In the genomic region with DNA sequence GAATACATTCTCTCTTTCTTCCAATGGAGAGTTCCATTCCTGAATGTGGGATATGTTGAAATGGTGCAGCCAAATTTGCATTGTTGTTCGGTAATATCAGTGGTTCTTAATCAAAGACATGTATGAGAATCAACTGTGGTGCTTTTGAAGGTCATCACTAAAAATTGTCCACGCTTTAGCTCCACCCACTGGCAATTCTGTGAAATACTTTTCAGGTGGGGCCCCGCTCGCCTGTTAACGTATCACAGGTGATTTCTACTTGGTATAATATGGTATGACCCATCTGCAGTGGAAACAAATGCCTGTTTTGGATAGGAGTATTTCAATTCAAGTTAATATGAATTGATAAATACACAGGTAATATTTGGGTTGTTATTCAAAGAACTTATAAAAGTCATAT, we compare ENCODE assay signal across 13 cellular contexts.
DNase-seq lines count a peak whose midpoint lies in the region; ATAC-seq, FAIRE-seq and TF ChIP-seq lines count a peak whose summit lies in the region.
"Had no signal": no experiment of that assay in that cellular context is flagged by ENCODE, and none has a peak within 500 bp of the region (broad histone marks: within the 10 kb centered on the region; RNA-seq: fewer than 3 reads in every experiment).

No MANE protein-coding gene starts in this region.

- TF ChIP-seq EP300 in HepG2 (IDR thresholded peaks at IDR 0.05; ENCODE audit: low read depth in 2 of 2, low read length in 2 of 2) = no peak
- TF ChIP-seq EP300 in HepG2 (CRISPR knock-in tag; IDR thresholded peaks at IDR 0.05; ENCODE audit: borderline replicate concordance) = no peak

- BruUV-seq in HepG2 (replicated peaks; lab: Mats Ljungman, UMichigan) = no TSS peak

- TF ChIP-seq CTCF in ascending aorta (IDR thresholded peaks at IDR 0.05) (no peak), HepG2 (CRISPR knock-in tag; IDR thresholded peaks at IDR 0.05) (peak; percentile 32), vagina (IDR thresholded peaks at IDR 0.05) (no peak)

- FAIRE-seq in HepG2 (lab: Jason Lieb, UNC) = no peak
- FAIRE-seq: keratinocyte had no signal

- H3K9me3 Mint-ChIP-seq in activated T-cell treated with anti-CD3 and anti-CD28 coated beads, Interleukin-2, amount 50 U/mL, for 72 hours = peaks cover 0 to 1% of the 10 kb centered on the region in 2 donors
- H3K9me3 Mint-ChIP-seq: T-helper 2 cell treated with Interferon-gamma antibody and Interleukin-4, amounts not matched to agents 5 μg/mL and 100 μg/mL, for 36 hours had no signal

- no peaks in the 10 kb centered on the region for H3K36me3 ChIP-seq in Karpas-422 (ENCODE audit: insufficient read depth, low read length)
- no peaks in the 10 kb centered on the region for H3K36me3 ChIP-seq in ascending aorta
- no peaks in the 10 kb centered on the region for H3K36me3 ChIP-seq in HepG2 (replicated peaks in 1 of 2; ENCODE audit: control insufficient read depth in 1 of 2, insufficient read depth in 2 of 2, low read length in 2 of 2)
- no peaks in the 10 kb centered on the region for H3K36me3 ChIP-seq in vagina

- H3K4me1 Mint-ChIP-seq in activated T-cell treated with anti-CD3 and anti-CD28 coated beads, Interleukin-2, amount 50 U/mL, for 72 hours (ENCODE audit: low read depth) = no peaks in the 10 kb centered on the region

- TF ChIP-seq RAD21 in HepG2 (CRISPR knock-in tag; IDR thresholded peaks at IDR 0.05) = no peak

- no peaks in the 10 kb centered on the region for H3K27me3 ChIP-seq in Karpas-422 (ENCODE audit: low read length)
- H3K27me3 ChIP-seq in ascending aorta = no peaks in the 10 kb centered on the region
- peaks cover 0 to 4% of the 10 kb centered on the region in 2 experiments; a peak in 1 of 5 replicates for H3K27me3 ChIP-seq in HepG2 (ENCODE audit: control insufficient read depth in 1 of 2, insufficient read depth in 2 of 2, low read length in 2 of 2)
- no peaks in the 10 kb centered on the region for H3K27me3 ChIP-seq in vagina

- CTCF ChIA-PET in HepG2 (lab: Yijun Ruan, JAX; ENCODE audit: low intra/inter-chr PET ratio, low total read pairs) = no interaction called here

- H3K27ac ChIP-seq in Karpas-422 (ENCODE audit: low read length) (no peak overlapping the region), ascending aorta (peak overlapping the region; percentile 68 to 78), HepG2 (ENCODE audit: extremely low read length, insufficient read depth, low read length) (no peak overlapping the region), vagina (no peak overlapping the region)

- H3K4me1 ChIP-seq in Karpas-422 (ENCODE audit: low read length) = no peaks in the 10 kb centered on the region
- peaks cover 0 to 10% of the 10 kb centered on the region in 2 donors for H3K4me1 ChIP-seq in ascending aorta
- H3K4me1 ChIP-seq in HepG2 (ENCODE audit: insufficient read depth, low read length) = no peaks in the 10 kb centered on the region
- H3K4me1 ChIP-seq in vagina = no peaks in the 10 kb centered on the region

- H4K20me1 ChIP-seq in Karpas-422 (ENCODE audit: insufficient read depth, low read depth, low read length) (no peaks in the 10 kb centered on the region), HepG2 (ENCODE audit: insufficient read depth, low read length) (no peaks in the 10 kb centered on the region)

- 43% methylated on average over 5 of the region's 5 CpGs for WGBS in HepG2 (ENCODE audit: low lambda C conversion rate)

- no peak overlapping the region for H3K4me3 Mint-ChIP-seq in activated T-cell treated with anti-CD3 and anti-CD28 coated beads, Interleukin-2, amount 50 U/mL, for 72 hours
- H3K4me3 Mint-ChIP-seq: T-helper 2 cell treated with Interferon-gamma antibody and Interleukin-4, amounts not matched to agents 5 μg/mL and 100 μg/mL, for 36 hours had no signal

- TF ChIP-seq POLR2A in HepG2 (IDR thresholded peaks at IDR 0.05; ENCODE audit: insufficient read depth in 1 of 2, low read depth in 2 of 2, low read length in 2 of 2) (no peak), vagina (IDR thresholded peaks at IDR 0.05) (no peak)

- H3K36me3 Mint-ChIP-seq in activated T-cell treated with anti-CD3 and anti-CD28 coated beads, Interleukin-2, amount 50 U/mL, for 72 hours (ENCODE audit: insufficient read depth in 2 of 2) = no peaks in the 10 kb centered on the region

- POLR2A ChIA-PET in HepG2 (lab: Yijun Ruan, JAX) = no interaction called here

- peak; percentile 74 for DNase-seq in G401 (ENCODE audit: low spot score)
- DNase-seq in Karpas-422 = peak; percentile 68
- no peak for DNase-seq in ascending aorta (ENCODE audit: low spot score in 2 of 2)
- DNase-seq in HepG2 (ENCODE audit: low spot score) = no peak
- DNase-seq in CD1c-positive myeloid dendritic cell (ENCODE audit: extremely low spot score) = no peak
- no peak for DNase-seq in vagina (ENCODE audit: extremely low spot score in 2 of 2)
- DNase-seq in activated T-cell treated with anti-CD3 and anti-CD28 coated beads, Interleukin-2, amount 50 U/mL, for 72 hours = no peak
- DNase-seq in NCI-H1092 (lab: John Stamatoyannopoulos, UW) = no peak
- DNase-seq: activated gamma-delta T cell treated with Interleukin-2 at 50 U/mL for 16 hours, DMS79 treated with DMSO at 0.1 percent for 48 hours, NCI-H2029 treated with DMSO at 0.1 percent for 48 hours had no signal

- H3K27me3 Mint-ChIP-seq in activated T-cell treated with anti-CD3 and anti-CD28 coated beads, Interleukin-2, amount 50 U/mL, for 72 hours (ENCODE audit: low read depth) = no peaks in the 10 kb centered on the region

- ATAC-seq in HepG2 = no peak
- ATAC-seq in activated T-cell treated with anti-CD3 and anti-CD28 coated beads, Interleukin-2, amount 50 U/mL, for 72 hours (replicated peaks in 1 of 2) = no peak

- H3K9ac ChIP-seq in Karpas-422 (ENCODE audit: low read length) (no peak overlapping the region), HepG2 (ENCODE audit: insufficient read depth, low read depth, low read length) (no peak overlapping the region)

- H3K9me3 ChIP-seq in Karpas-422 (ENCODE audit: low read length) (no peaks in the 10 kb centered on the region), ascending aorta (no peaks in the 10 kb centered on the region), HepG2 (ENCODE audit: low read length) (no peaks in the 10 kb centered on the region), vagina (no peaks in the 10 kb centered on the region)

- no peaks in the 10 kb centered on the region for H3K79me2 ChIP-seq in Karpas-422 (ENCODE audit: low read length)
- H3K79me2 ChIP-seq in HepG2 (ENCODE audit: insufficient read depth, low read length) = no peaks in the 10 kb centered on the region

- no peak overlapping the region for H3K27ac Mint-ChIP-seq in activated T-cell treated with anti-CD3 and anti-CD28 coated beads, Interleukin-2, amount 50 U/mL, for 72 hours
- H3K27ac Mint-ChIP-seq: T-helper 2 cell treated with Interferon-gamma antibody and Interleukin-4, amounts not matched to agents 5 μg/mL and 100 μg/mL, for 36 hours had no signal

- H3K4me2 ChIP-seq in Karpas-422 (ENCODE audit: low read depth, low read length, poor library complexity, severe bottlenecking) (no peak overlapping the region), HepG2 (ENCODE audit: low read depth, low read length) (no peak overlapping the region)

- in situ Hi-C loops in G401 (cut with HindIII; ENCODE audit: low sequenced_read_pairs) (no loop called here), HepG2 (cut with HindIII; ENCODE audit: extremely low pct_ligation_motif_present, low pct_unique_long_range_greater_than_20kb) (no loop called here)

- intact Hi-C loops in ascending aorta (cut with DNase I) = loop anchor here (5.0 kb wide), 3 partner anchors 61 to 179 kb away; a partner anchor contains a TSS
- intact Hi-C loops in HepG2 (cut with micrococcal nuclease; ENCODE audit: unreplicated experiment) = no loop called here
- intact Hi-C loops in vagina (cut with DNase I) = no loop called here

- no peaks in the 10 kb centered on the region for H3K9me2 ChIP-seq in Karpas-422 (replicated peaks; ENCODE audit: insufficient read depth, low read length)

- H2AFZ ChIP-seq in Karpas-422 (ENCODE audit: low read length) (no peak overlapping the region), HepG2 (ENCODE audit: low read length) (no peak overlapping the region)

- H3K4me3 ChIP-seq in Karpas-422 (ENCODE audit: low read length) = no peak overlapping the region
- H3K4me3 ChIP-seq in ascending aorta = peak overlapping the region; percentile 31 to 43
- H3K4me3 ChIP-seq in HepG2 (replicated peaks in 1 of 3; ENCODE audit: insufficient read depth in 1 of 3, low read depth in 2 of 3, low read length in 3 of 3) = no peak overlapping the region
- no peak overlapping the region for H3K4me3 ChIP-seq in vagina

Comparison
In these comparisons a context has a peak if more than half of its experiments do, and no peak if none do; other contexts are left out.
1. DNase-seq: peak in G401 (single experiment) and Karpas-422 (single experiment); none in ascending aorta (0 of 2), HepG2 (single experiment), CD1c-positive myeloid dendritic cell (single experiment), vagina (0 of 2), activated T-cell treated with anti-CD3 and anti-CD28 coated beads, Interleukin-2, amount 50 U/mL, for 72 hours (0 of 2) and NCI-H1092 (single experiment).
2. H3K27ac ChIP-seq: peak in ascending aorta (2 of 2); none in Karpas-422 (single experiment), HepG2 (single experiment) and vagina (single experiment).
3. H3K4me3 ChIP-seq: peak in ascending aorta (2 of 2); none in Karpas-422 (single experiment), HepG2 (0 of 3) and vagina (0 of 2).